Comparison of ENCODE assay signal across 18 cellular contexts in genomic region chr4:56844817-56845580, GRCh38. TPM values are rescaled to one million over a fixed set of nuclear protein-coding genes. Genes with fewer than 3 reads are reported as not detected.
DNase-seq lines count a peak whose midpoint lies in the region; ATAC-seq lines count a peak whose summit lies in the region.
"Had no signal": no experiment of that assay in that cellular context is flagged by ENCODE, and none has a peak within 500 bp of the region (broad histone marks: within the 10 kb centered on the region; RNA-seq: fewer than 3 reads in every experiment).

No MANE protein-coding gene starts in this region.

- H3K36me3 ChIP-seq in HAP-1 (replicated peaks) (no peaks in the 10 kb centered on the region), HUES64 (ENCODE audit: insufficient read depth, low read length) (no peaks in the 10 kb centered on the region), iPS-20b (ENCODE audit: insufficient read depth, low read depth, low read length) (no peaks in the 10 kb centered on the region)
- H3K36me3 ChIP-seq: prostate gland had no signal

- peak overlapping the region; percentile 15; the same call in 1 of the 2 replicates for H3K27ac ChIP-seq in HUES64 (ENCODE audit: low read depth, low read length)
- no peak overlapping the region for H3K27ac ChIP-seq in iPS-20b (ENCODE audit: low read length)
- H3K27ac ChIP-seq: prostate gland had no signal

- in situ Hi-C loops in HAP-1 (cut with MboI; ENCODE audit: low sequenced_read_pairs): no loop called here

- no peak overlapping the region for H3K9ac ChIP-seq in HUES64 (ENCODE audit: low read depth, low read length)
- no peak overlapping the region for H3K9ac ChIP-seq in iPS-20b (ENCODE audit: low read depth, low read length)

- no peak overlapping the region for H3K4me3 ChIP-seq in HAP-1
- H3K4me3 ChIP-seq in HUES64 (ENCODE audit: low read length): peak overlapping the region; percentile 18; the same call in 1 of the 2 replicates
- peak overlapping the region; percentile 36; the same call in 1 of the 2 replicates for H3K4me3 ChIP-seq in iPS-20b (ENCODE audit: low read length)
- H3K4me3 ChIP-seq: prostate gland, smooth muscle cell had no signal

- 0 out of 2 replicates have a peak, but pooled peaks cover 3% of the 10 kb centered on the region for H3K27me3 ChIP-seq in HAP-1 (ENCODE audit: low read depth)
- H3K27me3 ChIP-seq in HUES64 (ENCODE audit: insufficient read depth, low read length): peaks cover 47% of the 10 kb centered on the region
- peaks cover 78% of the 10 kb centered on the region for H3K27me3 ChIP-seq in iPS-20b (ENCODE audit: insufficient read depth, low read length)

- WGBS in HUES64: 49% methylated on average over 3 of the region's 4 CpGs

- peaks cover 10% of the 10 kb centered on the region; the same call in 1 of the 2 replicates for H3K4me1 ChIP-seq in HAP-1
- peaks cover 20% of the 10 kb centered on the region for H3K4me1 ChIP-seq in HUES64 (ENCODE audit: insufficient read depth, low read length)
- peaks cover 14% of the 10 kb centered on the region for H3K4me1 ChIP-seq in iPS-20b (ENCODE audit: insufficient read depth, low read length)
- H3K4me1 ChIP-seq: prostate gland had no signal

- peak; percentile 53 for ATAC-seq in GM18873 (IDR thresholded peaks at IDR 0.05; ENCODE audit: low FRiP score, unreplicated experiment)
- ATAC-seq in GM21717 (IDR thresholded peaks at IDR 0.05; ENCODE audit: unreplicated experiment): no peak

- DNase-seq in HAP-1 (ENCODE audit: low spot score in 2 of 2): peak; percentile 60 to 77
- no peak for DNase-seq in GOT3 (lab: John Stamatoyannopoulos, UW)
- DNase-seq in NOMO-1 treated with DMSO at 0.1 percent for 48 hours (lab: John Stamatoyannopoulos, UW; ENCODE audit: unreplicated experiment): no peak
- DNase-seq: activated CD4-positive, CD25-positive, alpha-beta regulatory T cell; AML-193; amniotic stem cell; cerebellar nuclear complex; GF-D8; immature natural killer cell; NCI-H146; NCI-H226; Right ventricle myocardium superior had no signal

- no peaks in the 10 kb centered on the region for H3K9me3 ChIP-seq in HAP-1
- H3K9me3 ChIP-seq in HUES64 (ENCODE audit: insufficient read depth, low read depth, low read length): no peaks in the 10 kb centered on the region
- no peaks in the 10 kb centered on the region for H3K9me3 ChIP-seq in iPS-20b (ENCODE audit: insufficient read depth, low read depth, low read length)
- H3K9me3 ChIP-seq: prostate gland had no signal

RNA-seq across cellular contexts. Expression of gene SPINK2, which starts 23.5 kb away (rescaled TPM):
- polyA plus RNA-seq in HUES64 (2013, experiment 1 of 2): 1.3 TPM
- polyA plus RNA-seq in HUES64 (2013, experiment 2 of 2): 0.89 TPM
- polyA plus RNA-seq: smooth muscle cell had no signal

Comparison
In these comparisons a context has a peak if more than half of its experiments do, and no peak if none do; other contexts are left out.
1. DNase-seq: peak in HAP-1 (2 of 2); none in GOT3 (single experiment) and NOMO-1 treated with DMSO at 0.1 percent for 48 hours (single experiment).